1 cellular context compared by ENCODE assay signal in genomic region chr14:67514650-67515385, GRCh38.
TF ChIP-seq lines count a peak whose summit lies in the region.

No MANE protein-coding gene starts in this region.

TF ChIP-seq in HepG2, 621 proteins besides CTCF, POLR2A, EP300 and RAD21 (continued from another document):
- TF ChIP-seq TBX2 (CRISPR knock-in tag; IDR thresholded peaks at IDR 0.05; ENCODE audit: borderline replicate concordance): 0 out of 2 replicates have a peak, but pooled peaks have one; percentile 15
- TF ChIP-seq HNRNPL (IDR thresholded peaks at IDR 0.05; ENCODE audit: low read depth, low read length): 0 out of 2 replicates have a peak, but pooled peaks have one; percentile 43
- TF ChIP-seq HDAC1 (CRISPR knock-in tag; IDR thresholded peaks at IDR 0.05): peak; percentile 37; the same call in 1 of the 2 replicates
- TF ChIP-seq IRF9 (CRISPR knock-in tag; IDR thresholded peaks at IDR 0.05; ENCODE audit: borderline replicate concordance): 0 out of 2 replicates have a peak, but pooled peaks have one; percentile 36
- peak; percentile 49 for TF ChIP-seq PATZ1 (CRISPR knock-in tag; IDR thresholded peaks at IDR 0.05)
- TF ChIP-seq ZNF333 (CRISPR knock-in tag; IDR thresholded peaks at IDR 0.05; ENCODE audit: borderline replicate concordance): no peak
- peak; percentile 3 for TF ChIP-seq ZNF687 (CRISPR knock-in tag; IDR thresholded peaks at IDR 0.05)
- no peak for TF ChIP-seq CCAR2 (optimal IDR thresholded peaks at IDR 0.05; ENCODE audit: low read depth, low read length)
